In genomic region chr16:440627-441026, GRCh38 we compare ENCODE assay signal across 19 cellular contexts.
"Had no signal": no experiment of that assay in that cellular context is flagged by ENCODE, and none has a peak within 500 bp of the region (broad histone marks: within the 10 kb centered on the region; RNA-seq: fewer than 3 reads in every experiment).

No MANE protein-coding gene starts in this region.

- H3K27ac ChIP-seq: foreskin keratinocyte, neural progenitor cell, parathyroid adenoma, tibial nerve had no signal

- DNase-seq: activated CD4-positive, alpha-beta memory T cell treated with anti-CD3 and anti-CD28 coated beads for 36 hours; activated CD4-positive, CD25-positive, alpha-beta regulatory T cell treated with anti-CD3 and anti-CD28 coated beads, Interleukin-2, amount 50 U/mL, for 72 hours; activated CD8-positive, alpha-beta memory T cell treated with anti-CD3 and anti-CD28 coated beads, Interleukin-2, amount 10 ng/mL, durations not matched to agents 7 days and 5 days; activated naive CD4-positive, alpha-beta T cell treated with anti-CD3 and anti-CD28 coated beads, Interleukin-2, amount 50 U/mL, for 16 hours; activated T-cell treated with anti-CD3 and anti-CD28 coated beads, Interleukin-2, amount 50 U/mL, for 24 hours; cortex of kidney; effector memory CD4-positive, alpha-beta T cell; foreskin keratinocyte; immature natural killer cell; mesendoderm; SK-N-SH; small intestine; stimulated activated CD4-positive, alpha-beta T cell treated with anti-CD3 and anti-CD28 coated beads, Interleukin-4, amount 100 ng/mL, for 24 hours; stimulated activated naive CD4-positive, alpha-beta T cell; T-cell; T-helper 9 cell had no signal

- H3K27me3 ChIP-seq: foreskin keratinocyte, neural progenitor cell, tibial nerve had no signal

- H3K36me3 ChIP-seq: neural progenitor cell had no signal

- H3K4me2 ChIP-seq: neural progenitor cell, SK-N-SH had no signal

- H3K9me3 ChIP-seq: SK-N-SH, tibial nerve had no signal

- H3K4me3 ChIP-seq: neural progenitor cell, tibial nerve had no signal

- H3K4me1 ChIP-seq: neural progenitor cell, parathyroid adenoma had no signal

- H2AFZ ChIP-seq: neural progenitor cell, parathyroid adenoma had no signal

- H3K9ac ChIP-seq: neural progenitor cell, parathyroid adenoma, SK-N-SH had no signal
